Comparison of ENCODE assay signal across 9 cellular contexts in the genomic region with DNA sequence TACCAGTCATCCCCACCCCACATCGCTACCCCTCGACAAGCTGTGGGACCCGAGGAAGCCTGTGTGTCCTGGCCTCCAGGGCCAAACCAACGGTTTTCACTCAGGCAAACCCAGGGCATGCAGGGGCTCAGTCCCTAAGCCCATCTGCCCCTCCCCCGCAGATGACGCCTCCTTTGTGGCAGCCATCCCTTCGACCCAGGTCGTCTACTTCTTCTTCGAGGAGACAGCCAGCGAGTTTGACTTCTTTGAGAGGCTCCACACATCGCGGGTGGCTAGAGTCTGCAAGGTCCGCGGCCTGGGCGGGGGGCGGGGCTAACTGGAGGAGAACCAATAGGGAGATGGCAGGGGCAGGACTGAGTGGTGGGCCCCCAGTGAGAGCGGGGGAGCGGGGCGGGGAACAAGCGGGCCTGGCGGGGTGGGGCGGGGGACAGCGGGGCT. TPM values are rescaled to one million over a fixed set of nuclear protein-coding genes. Genes with fewer than 3 reads are reported as not detected.
A peak's percentile ranks its signal among the peaks of the same experiment; 100 is the strongest.
DNase-seq lines count a peak whose midpoint lies in the region.
"Had no signal": no experiment of that assay in that cellular context is flagged by ENCODE, and none has a peak within 500 bp of the region (broad histone marks: within the 10 kb centered on the region; RNA-seq: fewer than 3 reads in every experiment).

No MANE protein-coding gene starts in this region.

- no peaks in the 10 kb centered on the region for H3K36me3 ChIP-seq in mesenchymal stem cell (ENCODE audit: control insufficient read depth in 1 of 2, insufficient read depth in 2 of 2, low read depth in 1 of 2, low read length in 2 of 2)

- peaks cover 22% of the 10 kb centered on the region for H3K4me1 ChIP-seq in mesenchymal stem cell (ENCODE audit: control insufficient read depth, insufficient read depth, low read depth, low read length)

- 11% methylated on average over 13 of the region's 23 CpGs for WGBS in mesenchymal stem cell

- H2BK15ac ChIP-seq in mesenchymal stem cell (ENCODE audit: low read depth, poor library complexity, severe bottlenecking), result no peak overlapping the region

- H3K27me3 ChIP-seq in mesenchymal stem cell (ENCODE audit: control insufficient read depth in 1 of 2, insufficient read depth in 1 of 2, low read length in 2 of 2), result peaks cover 0 to 20% of the 10 kb centered on the region in 2 experiments

- peak overlapping the region; percentile 55 for H3K4me2 ChIP-seq in mesenchymal stem cell (ENCODE audit: low read length, poor library complexity, severe bottlenecking)

- H2AFZ ChIP-seq in mesenchymal stem cell (ENCODE audit: low read depth, low read length), result peak overlapping the region; percentile 78

- peak overlapping the region in 1 of 2 experiments; percentile 96 for H2BK12ac ChIP-seq in mesenchymal stem cell (ENCODE audit: low read length in 2 of 2)

- peak overlapping the region in 1 of 2 experiments; percentile 89 for H3K14ac ChIP-seq in mesenchymal stem cell (ENCODE audit: low read length in 2 of 2)

- H4K8ac ChIP-seq in mesenchymal stem cell (ENCODE audit: low read length), result peak overlapping the region; percentile 67

- peak; percentile 32 for DNase-seq in NCI-H2029 (lab: John Stamatoyannopoulos, UW)
- DNase-seq in NCI-H2029 treated with DMSO at 0.1 percent for 48 hours (lab: John Stamatoyannopoulos, UW), result no peak
- DNase-seq in activated CD4-positive, alpha-beta T cell treated with anti-CD3 and anti-CD28 coated beads, Interleukin-2, amount 50 U/mL, for 4 hours, result peak; percentile 59 to 60
- DNase-seq in ecto neural progenitor cell (ENCODE audit: low spot score), result peak; percentile 87
- DNase-seq in mesenchymal stem cell, result peak; percentile 75
- DNase-seq in stimulated activated CD4-positive, alpha-beta T cell treated with anti-CD3 and anti-CD28 coated beads, TNF-alpha, amount 100 ng/mL, for 4 hours (ENCODE audit: low read depth in 3 of 3), result peak; percentile 53 to 69 (median 55)
- no peak for DNase-seq in DMS53 (lab: John Stamatoyannopoulos, UW)
- no peak for DNase-seq in NCI-H2171 treated with DMSO at 0.1 percent for 48 hours (lab: John Stamatoyannopoulos, UW)

- H3K18ac ChIP-seq in mesenchymal stem cell (ENCODE audit: low read depth in 1 of 2, low read length in 2 of 2), result peak overlapping the region in 1 of 2 experiments; percentile 91

- H3K4ac ChIP-seq in mesenchymal stem cell (ENCODE audit: low read depth in 1 of 2, low read length in 2 of 2), result peak overlapping the region in 1 of 2 experiments; percentile 84

- H3K23ac ChIP-seq in mesenchymal stem cell (ENCODE audit: low read length in 2 of 2), result peak overlapping the region in 1 of 2 experiments; percentile 29

- H3K4me3 ChIP-seq in mesenchymal stem cell (ENCODE audit: insufficient read depth in 1 of 2, low read depth in 1 of 2, low read length in 2 of 2), result peak overlapping the region in 1 of 2 experiments; percentile 46

- no peak overlapping the region for H3K27ac ChIP-seq in mesenchymal stem cell (ENCODE audit: low read length, poor library complexity, severe bottlenecking)
- H3K27ac ChIP-seq: VCaP had no signal

- no peak overlapping the region for H2AK5ac ChIP-seq in mesenchymal stem cell (ENCODE audit: low read length, severe bottlenecking)

- H2BK120ac ChIP-seq in mesenchymal stem cell (ENCODE audit: low read depth, low read length), result no peak overlapping the region

- H4K91ac ChIP-seq in mesenchymal stem cell (ENCODE audit: low read length), result peak overlapping the region; percentile 20

- H3K79me1 ChIP-seq in mesenchymal stem cell (replicated peaks; ENCODE audit: low read length, poor library complexity, severe bottlenecking), result no peaks in the 10 kb centered on the region

- H3K9me3 ChIP-seq in mesenchymal stem cell (ENCODE audit: control insufficient read depth, low read length), result no peaks in the 10 kb centered on the region

- peak overlapping the region; percentile 73 for H3K9ac ChIP-seq in mesenchymal stem cell (ENCODE audit: low read length)

- no peak overlapping the region for H2BK5ac ChIP-seq in mesenchymal stem cell (ENCODE audit: low read depth, low read length, poor library complexity, severe bottlenecking)

RNA-seq across cellular contexts. Expression of a gene that starts 7.4 kb away (rescaled TPM):
- polyA plus RNA-seq in mesenchymal stem cell (2013, experiment 1 of 2), result 0.61 TPM
- 0.40 TPM for polyA plus RNA-seq in mesenchymal stem cell (2013, experiment 2 of 2)

RNA-seq across cellular contexts. Expression of a gene that starts 33.1 kb away (rescaled TPM):
- polyA plus RNA-seq in mesenchymal stem cell (2013, experiment 1 of 2), result 21.8 TPM
- 20.8 TPM for polyA plus RNA-seq in mesenchymal stem cell (2013, experiment 2 of 2)

RNA-seq across cellular contexts. Expression of a gene that starts 46.3 kb away (rescaled TPM):
- 732 TPM for polyA plus RNA-seq in mesenchymal stem cell (2013, experiment 1 of 2)
- 747 TPM for polyA plus RNA-seq in mesenchymal stem cell (2013, experiment 2 of 2)

RNA-seq across cellular contexts. Expression of a gene that starts 52.0 kb away (rescaled TPM):
- polyA plus RNA-seq in mesenchymal stem cell (2013, experiment 1 of 2), result 43.5 TPM
- 45.8 TPM for polyA plus RNA-seq in mesenchymal stem cell (2013, experiment 2 of 2)

Comparison
In these comparisons a context has a peak if more than half of its experiments do, and no peak if none do; other contexts are left out.
1. DNase-seq: peak in NCI-H2029 (single experiment), activated CD4-positive, alpha-beta T cell treated with anti-CD3 and anti-CD28 coated beads, Interleukin-2, amount 50 U/mL, for 4 hours (2 of 2), ecto neural progenitor cell (single experiment), mesenchymal stem cell (single experiment) and stimulated activated CD4-positive, alpha-beta T cell treated with anti-CD3 and anti-CD28 coated beads, TNF-alpha, amount 100 ng/mL, for 4 hours (3 of 3); none in NCI-H2029 treated with DMSO at 0.1 percent for 48 hours (single experiment), DMS53 (single experiment) and NCI-H2171 treated with DMSO at 0.1 percent for 48 hours (single experiment).